8 cellular contexts compared by ENCODE assay signal in the genomic region with DNA sequence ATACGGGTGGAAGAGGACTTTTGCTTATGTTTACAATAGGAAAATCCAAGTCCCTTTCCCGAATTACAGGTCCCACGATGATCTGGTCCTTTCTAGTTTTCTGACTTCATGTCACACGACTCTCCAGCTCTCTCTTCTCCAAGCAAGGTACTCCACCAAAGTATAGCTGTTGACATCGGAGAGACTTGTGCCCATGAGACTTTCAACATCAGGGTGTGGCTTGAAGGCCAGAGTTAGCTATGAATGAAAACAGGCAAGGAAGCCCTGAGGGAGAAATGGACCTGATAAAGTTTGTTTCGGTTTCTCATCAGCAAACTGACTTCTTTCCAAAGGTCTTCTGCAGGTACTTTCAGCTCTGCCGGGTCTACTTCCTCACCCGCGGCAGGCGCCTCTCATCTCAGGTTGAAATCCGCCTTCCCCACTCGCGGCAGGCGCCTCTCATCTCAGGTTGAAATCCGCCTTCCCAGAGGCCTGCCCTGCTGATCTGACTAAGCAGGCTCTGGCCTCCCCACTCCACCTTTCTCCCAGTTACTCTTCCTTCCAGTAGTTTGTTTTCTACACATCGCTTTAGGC. TPM values are rescaled to one million over a fixed set of nuclear protein-coding genes. Genes with fewer than 3 reads are reported as not detected.
DNase-seq lines count a peak whose midpoint lies in the region; ATAC-seq and TF ChIP-seq lines count a peak whose summit lies in the region.
"Had no signal": no experiment of that assay in that cellular context is flagged by ENCODE, and none has a peak within 500 bp of the region (broad histone marks: within the 10 kb centered on the region; RNA-seq: fewer than 3 reads in every experiment).

No MANE protein-coding gene starts in this region.

- H3K4me3 ChIP-seq in HL-60 (replicated peaks; ENCODE audit: insufficient read depth, low read length) (no peak overlapping the region), duodenal mucosa (ENCODE audit: low read depth in 1 of 2, low read length in 2 of 2) (peak overlapping the region; percentile 26 to 41), spleen (peak overlapping the region in 1 of 8 donors; percentile 77)

- TF ChIP-seq CTCF in HL-60 (IDR thresholded peaks at IDR 0.05; ENCODE audit: insufficient read depth, low read length) (no peak), RWPE1 (conservative IDR thresholded peaks at IDR 0.05; ENCODE audit: low read depth) (no peak), spleen (IDR thresholded peaks at IDR 0.05 in 8 of 11, conservative IDR thresholded peaks at IDR 0.05 in 3 of 11) (no peak)

- H3K27me3 ChIP-seq in HL-60 (ENCODE audit: insufficient read depth, poor library complexity, severe bottlenecking) (no peaks in the 10 kb centered on the region), duodenal mucosa (ENCODE audit: control insufficient read depth in 1 of 2, insufficient read depth in 2 of 2, low read length in 2 of 2) (no peaks in the 10 kb centered on the region), spleen (replicated peaks in 1 of 7) (no peaks in the 10 kb centered on the region)

- H3K9me3 ChIP-seq in duodenal mucosa (ENCODE audit: control insufficient read depth in 1 of 2, low read length in 2 of 2) (no peaks in the 10 kb centered on the region), spleen (no peaks in the 10 kb centered on the region)

- CTCF ChIA-PET in RWPE1 (lab: Yijun Ruan, JAX) = interaction anchor here (0.6 kb wide), 1 partner anchor 120 kb away, joined by 3 read pairs; no protein-coding TSS in a partner anchor

- DNase-seq in HL-60 (ENCODE audit: low read depth in 1 of 2, low spot score in 1 of 2) (peak in 1 of 2 experiments; percentile 60), RWPE1 (ENCODE audit: low spot score) (no peak), spleen (peak; percentile 83), NK-92 (lab: John Stamatoyannopoulos, UW; ENCODE audit: unreplicated experiment) (no peak)
- DNase-seq: SW 1271 had no signal

- H3K4me1 ChIP-seq in duodenal mucosa (ENCODE audit: control insufficient read depth in 1 of 2, insufficient read depth in 2 of 2, low read length in 2 of 2) (peaks cover 19 to 25% of the 10 kb centered on the region in 2 donors), spleen (peaks cover 5 to 56% (median 35%) of the 10 kb centered on the region in 6 donors)

- POLR2A ChIA-PET in RWPE1 (lab: Yijun Ruan, JAX; ENCODE audit: low non-redundant PET) = no interaction called here

- no peak for TF ChIP-seq POLR2A in spleen (IDR thresholded peaks at IDR 0.05)

- intact Hi-C loops in spleen (cut with DNase I; ENCODE audit: low total_unique reads) = no loop called here

- 46 to 76% (median 54%) methylated on average over 16 of the region's 16 CpGs for WGBS in spleen, 5 donors

- H3K36me3 ChIP-seq in duodenal mucosa (ENCODE audit: control insufficient read depth in 1 of 2, insufficient read depth in 2 of 2, low read length in 2 of 2) (peaks cover 12 to 34% of the 10 kb centered on the region in 2 donors), spleen (peaks cover 0 to 45% (median 37%) of the 10 kb centered on the region in 6 donors)

- ATAC-seq in GM21576 (IDR thresholded peaks at IDR 0.05; ENCODE audit: unreplicated experiment) = no peak
- ATAC-seq in GM19324 (IDR thresholded peaks at IDR 0.05; ENCODE audit: low FRiP score, unreplicated experiment) = no peak

- peak overlapping the region; percentile 27 for H3K27ac ChIP-seq in HL-60 (replicated peaks)
- H3K27ac ChIP-seq in RWPE1 = peak overlapping the region; percentile 63
- peak overlapping the region; percentile 60 for H3K27ac ChIP-seq in duodenal mucosa (ENCODE audit: low read depth, low read length)
- peak overlapping the region in 7 of 8 donors; percentile 7 to 87 (median 62) for H3K27ac ChIP-seq in spleen

- peak overlapping the region; percentile 24 to 48 for H3K9ac ChIP-seq in duodenal mucosa (ENCODE audit: low read depth in 1 of 2, low read length in 2 of 2)

RNA-seq across cellular contexts. Expression of a gene that starts 2.1 kb away (rescaled TPM):
- 10 to 100 TPM in 5 of 7 donors, 1 to 10 TPM in 2; 7.7 to 17.5 (median 14.1) TPM for total RNA-seq in spleen
- polyA plus RNA-seq in spleen = 1 to 10 TPM; 1.7 to 3.5 (median 3.2) TPM

RNA-seq across cellular contexts. Expression of a gene that starts 10.9 kb away (rescaled TPM):
- total RNA-seq in spleen = 100 to 1,000 TPM in 3 of 7 donors, 10 to 100 TPM in 4; 71.5 to 181 (median 90.6) TPM
- polyA plus RNA-seq in spleen = 10 to 100 TPM; 29.9 to 52.1 (median 31.1) TPM
